In the genomic region with DNA sequence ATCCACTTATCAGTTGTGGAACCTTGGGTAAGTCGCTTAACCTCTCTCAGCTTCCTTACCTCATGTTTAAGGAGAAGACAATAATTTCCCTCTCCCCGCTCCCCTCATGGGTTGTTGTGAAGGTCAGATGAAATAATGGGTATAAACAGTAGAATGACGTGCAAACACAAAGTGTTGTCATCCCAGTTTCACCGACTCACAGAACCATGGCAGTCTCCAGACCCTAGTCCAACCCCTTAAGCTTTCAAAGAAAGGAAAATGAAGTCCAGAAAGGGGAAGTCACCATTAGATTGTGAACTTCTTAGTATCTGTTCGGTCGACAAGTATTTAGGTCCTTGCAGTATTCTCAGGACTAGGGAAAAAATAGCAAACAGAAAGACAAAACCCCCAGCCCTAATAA, we compare ENCODE assay signal across 8 cellular contexts. TPM values are rescaled to one million over a fixed set of nuclear protein-coding genes. Genes with fewer than 3 reads are reported as not detected.
DNase-seq lines count a peak whose midpoint lies in the region; ATAC-seq and TF ChIP-seq lines count a peak whose summit lies in the region.

No MANE protein-coding gene starts in this region.

- peaks cover 18 to 31% (median 20%) of the 10 kb centered on the region in 3 donors for H3K4me1 ChIP-seq in skeletal muscle tissue (ENCODE audit: control insufficient read depth in 3 of 3, insufficient read depth in 3 of 3, low read length in 3 of 3)

- TF ChIP-seq CTCF in HFF-Myc (IDR thresholded peaks at IDR 0.05; ENCODE audit: low read depth, low read length, missing control alignments), result no peak
- no peak for TF ChIP-seq CTCF in fibroblast of the aortic adventitia (IDR thresholded peaks at IDR 0.05; ENCODE audit: insufficient read depth, low read length)

- H3K9ac ChIP-seq in SK-N-MC (ENCODE audit: insufficient read length) (peak overlapping the region; percentile 83), skeletal muscle tissue (ENCODE audit: low read depth in 1 of 3, low read length in 3 of 3) (peak overlapping the region; percentile 88 to 97 (median 96))

- H3K4me3 ChIP-seq in HFF-Myc (replicated peaks; ENCODE audit: low read depth, low read length) (peak overlapping the region; percentile 83), SK-N-MC (peak overlapping the region; percentile 97), fibroblast of the aortic adventitia (ENCODE audit: low read depth, low read length) (peak overlapping the region; percentile 81), skeletal muscle tissue (ENCODE audit: low read length in 3 of 3) (peak overlapping the region; percentile 94 to 99 (median 97))

- DNase-seq in HFF-Myc (ENCODE audit: extremely low read depth, low read depth) (no peak), SK-N-MC (ENCODE audit: low read depth, low spot score) (no peak), fibroblast of the aortic adventitia (ENCODE audit: low read depth) (no peak), HuH-7.5 (ENCODE audit: low spot score) (no peak), HuH-7 (ENCODE audit: low spot score) (no peak)

- H3K27me3 ChIP-seq in skeletal muscle tissue (ENCODE audit: control insufficient read depth in 3 of 3, insufficient read depth in 3 of 3, low read length in 3 of 3), result no peaks in the 10 kb centered on the region

- H3K9me3 ChIP-seq in SK-N-MC (ENCODE audit: low read depth, low read length), result no peaks in the 10 kb centered on the region
- H3K9me3 ChIP-seq in skeletal muscle tissue (ENCODE audit: control insufficient read depth in 3 of 3, low read length in 3 of 3), result no peaks in the 10 kb centered on the region

- H3K36me3 ChIP-seq in SK-N-MC (ENCODE audit: insufficient read depth, low read length) (peaks cover 3% of the 10 kb centered on the region; the same call in 1 of the 2 replicates), skeletal muscle tissue (ENCODE audit: control insufficient read depth in 3 of 3, insufficient read depth in 3 of 3, low read length in 3 of 3) (peaks cover 9 to 13% (median 11%) of the 10 kb centered on the region in 3 donors)

- ATAC-seq in GM18868 (IDR thresholded peaks at IDR 0.05; ENCODE audit: unreplicated experiment) (no peak), HG03039 (IDR thresholded peaks at IDR 0.05; ENCODE audit: unreplicated experiment) (no peak)

- H3K27ac ChIP-seq in SK-N-MC, result no peak overlapping the region
- H3K27ac ChIP-seq in skeletal muscle tissue (ENCODE audit: low read depth, low read length), result no peak overlapping the region

RNA-seq across cellular contexts. Expression of gene LAMTOR2, which starts 1.1 kb away (rescaled TPM):
- total RNA-seq in fibroblast of the aortic adventitia (ENCODE audit: low replicate concordance) (40.4 and 74.7 TPM in 2 replicates), skeletal muscle tissue (35.0 TPM)

RNA-seq across cellular contexts. Expression of gene UBQLN4, which starts 2.1 kb away (rescaled TPM):
- 8.5 and 22.0 TPM in 2 replicates for total RNA-seq in fibroblast of the aortic adventitia (ENCODE audit: low replicate concordance)
- total RNA-seq in skeletal muscle tissue, result 15.7 TPM

RNA-seq across cellular contexts. Expression of gene RAB25, which starts 5.3 kb away (rescaled TPM):
- not detected in 2 replicates for total RNA-seq in fibroblast of the aortic adventitia (ENCODE audit: low replicate concordance)
- total RNA-seq in skeletal muscle tissue, result not detected

RNA-seq across cellular contexts. Expression of gene MEX3A, which starts 26.6 kb away (rescaled TPM):
- total RNA-seq in fibroblast of the aortic adventitia (ENCODE audit: low replicate concordance), result 0.90 TPM in 2 replicates
- total RNA-seq in skeletal muscle tissue, result 6.8 TPM

RNA-seq across cellular contexts. Expression of gene SSR2, which starts 34.9 kb away (rescaled TPM):
- 339 and 472 TPM in 2 replicates for total RNA-seq in fibroblast of the aortic adventitia (ENCODE audit: low replicate concordance)
- 276 TPM for total RNA-seq in skeletal muscle tissue
